18 cellular contexts compared by ENCODE assay signal in the genomic region with DNA sequence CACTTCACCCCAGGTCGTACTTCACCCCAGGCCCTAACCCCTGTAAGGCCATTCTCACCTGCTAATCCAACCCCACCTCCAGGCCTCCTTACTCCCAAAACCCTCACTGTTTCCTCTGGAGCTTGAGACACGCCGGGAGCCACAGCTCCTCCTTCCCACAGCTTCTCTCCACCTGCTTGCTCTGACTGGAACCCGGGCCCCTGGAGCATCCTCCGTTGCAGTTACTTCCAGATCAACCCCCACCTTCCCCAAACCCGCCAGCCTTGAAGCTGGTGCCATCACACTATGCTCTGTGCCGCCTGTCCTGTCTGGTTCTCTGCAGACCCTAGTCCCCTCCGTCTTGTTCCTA. TPM values are rescaled to one million over a fixed set of nuclear protein-coding genes. Genes with fewer than 3 reads are reported as not detected.
DNase-seq lines count a peak whose midpoint lies in the region; TF ChIP-seq lines count a peak whose summit lies in the region.
"Had no signal": no experiment of that assay in that cellular context is flagged by ENCODE, and none has a peak within 500 bp of the region (broad histone marks: within the 10 kb centered on the region; RNA-seq: fewer than 3 reads in every experiment).

No MANE protein-coding gene starts in this region.

- intact Hi-C loops in activated CD4-positive, alpha-beta T cell treated with anti-CD3 and anti-CD28 coated beads, Interleukin-2, amount 10 ng/mL, durations not matched to agents 24 days and 14 days (cut with micrococcal nuclease): no loop called here
- intact Hi-C loops in esophagus squamous epithelium (cut with DNase I): no loop called here

- H3K9ac ChIP-seq in endodermal cell (ENCODE audit: extremely low read depth, low read length, poor library complexity, severe bottlenecking): no peak overlapping the region

- peak overlapping the region; percentile 4 for H3K27ac Mint-ChIP-seq in activated CD4-positive, alpha-beta T cell treated with anti-CD3 and anti-CD28 coated beads, Interleukin-2, amount 10 ng/mL, durations not matched to agents 24 days and 14 days
- peak overlapping the region in 7 of 8 donors; percentile 3 to 95 (median 83) for H3K27ac Mint-ChIP-seq in CD8-positive, alpha-beta memory T cell
- H3K27ac Mint-ChIP-seq in endodermal cell (no peak overlapping the region), endothelial cell (ENCODE audit: unreplicated experiment) (no peak overlapping the region)
- H3K27ac Mint-ChIP-seq: H9 had no signal

- H3K27me3 ChIP-seq in CD8-positive, alpha-beta memory T cell (ENCODE audit: insufficient read depth, low read length, poor library complexity, severe bottlenecking): no peaks in the 10 kb centered on the region
- no peaks in the 10 kb centered on the region for H3K27me3 ChIP-seq in endodermal cell (ENCODE audit: control insufficient read depth, insufficient read depth, low read length, poor library complexity, severe bottlenecking)
- H3K27me3 ChIP-seq in neutrophil: no peaks in the 10 kb centered on the region
- no peaks in the 10 kb centered on the region for H3K27me3 ChIP-seq in esophagus squamous epithelium
- H3K27me3 ChIP-seq: Peyer's patch had no signal

- no peaks in the 10 kb centered on the region for H3K27me3 Mint-ChIP-seq in activated CD4-positive, alpha-beta T cell treated with anti-CD3 and anti-CD28 coated beads, Interleukin-2, amount 10 ng/mL, durations not matched to agents 24 days and 14 days
- no peaks in the 10 kb centered on the region for H3K27me3 Mint-ChIP-seq in CD8-positive, alpha-beta memory T cell
- peaks cover 7% of the 10 kb centered on the region for H3K27me3 Mint-ChIP-seq in endodermal cell (ENCODE audit: insufficient read depth)
- H3K27me3 Mint-ChIP-seq in endothelial cell (ENCODE audit: unreplicated experiment): peaks cover 4% of the 10 kb centered on the region

- H3K36me3 ChIP-seq in CD8-positive, alpha-beta memory T cell (ENCODE audit: insufficient read depth, low read length): no peaks in the 10 kb centered on the region
- H3K36me3 ChIP-seq in endodermal cell (ENCODE audit: control insufficient read depth, insufficient read depth, low read length) (no peaks in the 10 kb centered on the region), neutrophil (no peaks in the 10 kb centered on the region), esophagus squamous epithelium (no peaks in the 10 kb centered on the region)
- H3K36me3 ChIP-seq: Peyer's patch had no signal

- CTCF ChIA-PET in CD8-positive, alpha-beta memory T cell (lab: Charles Lee): interaction anchor here (0.7 to 1.6 kb wide), 3 partner anchors 20 to 44 kb away, joined by 3 to 6 read pairs (median 3); no protein-coding TSS in a partner anchor

- H3K4me3 Mint-ChIP-seq in activated CD4-positive, alpha-beta T cell treated with anti-CD3 and anti-CD28 coated beads, Interleukin-2, amount 10 ng/mL, durations not matched to agents 24 days and 14 days: no peak overlapping the region
- peak overlapping the region in 2 of 7 donors; percentile 27 to 37 for H3K4me3 Mint-ChIP-seq in CD8-positive, alpha-beta memory T cell
- H3K4me3 Mint-ChIP-seq in endodermal cell (peak overlapping the region; percentile 13), endothelial cell (ENCODE audit: unreplicated experiment) (no peak overlapping the region)
- H3K4me3 Mint-ChIP-seq: H9 had no signal

- 84 to 88% methylated on average over 8 of the region's 8 CpGs for WGBS in endodermal cell (ENCODE audit: insufficient coverage in 1 of 2, insufficient read length in 1 of 2), 2 experiments
- WGBS in esophagus squamous epithelium, 2 donors: 84 to 90% methylated on average over 8 of the region's 8 CpGs

- no peak for TF ChIP-seq CTCF in endodermal cell (conservative IDR thresholded peaks at IDR 0.05)
- no peak for TF ChIP-seq CTCF in neutrophil (IDR thresholded peaks at IDR 0.05)
- no peak for TF ChIP-seq CTCF in endothelial cell (IDR thresholded peaks at IDR 0.05; ENCODE audit: unreplicated experiment)
- no peak for TF ChIP-seq CTCF in esophagus squamous epithelium (IDR thresholded peaks at IDR 0.05)

- H3K27ac ChIP-seq in CD8-positive, alpha-beta memory T cell (ENCODE audit: low read depth, low read length): no peak overlapping the region
- no peak overlapping the region for H3K27ac ChIP-seq in endodermal cell (ENCODE audit: low read depth, low read length)
- peak overlapping the region; percentile 78 for H3K27ac ChIP-seq in neutrophil
- H3K27ac ChIP-seq in esophagus squamous epithelium: no peak overlapping the region
- H3K27ac ChIP-seq: 22Rv1, Peyer's patch had no signal

- no peak for TF ChIP-seq POLR2A in esophagus squamous epithelium (IDR thresholded peaks at IDR 0.05)

- POLR2A ChIA-PET in CD8-positive, alpha-beta memory T cell (lab: Charles Lee): no interaction called here

- H3K4me3 ChIP-seq in CD8-positive, alpha-beta memory T cell (ENCODE audit: low read length): no peak overlapping the region
- H3K4me3 ChIP-seq in endodermal cell (ENCODE audit: low read length) (no peak overlapping the region), neutrophil (ENCODE audit: low read depth in 1 of 2, low read length in 1 of 2) (no peak overlapping the region), esophagus squamous epithelium (no peak overlapping the region)
- H3K4me3 ChIP-seq: GM12878, Peyer's patch had no signal

- peaks cover 9% of the 10 kb centered on the region for H3K9me3 Mint-ChIP-seq in activated CD4-positive, alpha-beta T cell treated with anti-CD3 and anti-CD28 coated beads, Interleukin-2, amount 10 ng/mL, durations not matched to agents 24 days and 14 days
- no peaks in the 10 kb centered on the region for H3K9me3 Mint-ChIP-seq in CD8-positive, alpha-beta memory T cell
- H3K9me3 Mint-ChIP-seq in endodermal cell: peaks cover 6% of the 10 kb centered on the region
- no peaks in the 10 kb centered on the region for H3K9me3 Mint-ChIP-seq in endothelial cell (ENCODE audit: unreplicated experiment)

- peaks cover 2% of the 10 kb centered on the region for H3K36me3 Mint-ChIP-seq in activated CD4-positive, alpha-beta T cell treated with anti-CD3 and anti-CD28 coated beads, Interleukin-2, amount 10 ng/mL, durations not matched to agents 24 days and 14 days (ENCODE audit: low read depth)
- no peaks in the 10 kb centered on the region for H3K36me3 Mint-ChIP-seq in CD8-positive, alpha-beta memory T cell
- H3K36me3 Mint-ChIP-seq in endodermal cell (ENCODE audit: low read depth) (no peaks in the 10 kb centered on the region), endothelial cell (ENCODE audit: low read depth, unreplicated experiment) (peaks cover 16% of the 10 kb centered on the region)

- H3K4me1 ChIP-seq in CD8-positive, alpha-beta memory T cell (ENCODE audit: insufficient read depth, low read length): peaks cover 34% of the 10 kb centered on the region
- H3K4me1 ChIP-seq in endodermal cell (ENCODE audit: control insufficient read depth, insufficient read depth, low read length) (no peaks in the 10 kb centered on the region), neutrophil (ENCODE audit: control insufficient read depth in 1 of 2, insufficient read depth in 1 of 2, low read depth in 1 of 2, low read length in 1 of 2) (peaks cover 65 to 77% of the 10 kb centered on the region in 2 experiments), esophagus squamous epithelium (peaks cover 7 to 14% (median 11%) of the 10 kb centered on the region in 3 donors)

- H3K9me3 ChIP-seq in CD8-positive, alpha-beta memory T cell (ENCODE audit: low read length): no peaks in the 10 kb centered on the region
- H3K9me3 ChIP-seq in endodermal cell (ENCODE audit: control insufficient read depth, low read length): no peaks in the 10 kb centered on the region
- no peaks in the 10 kb centered on the region for H3K9me3 ChIP-seq in neutrophil
- H3K9me3 ChIP-seq in esophagus squamous epithelium: no peaks in the 10 kb centered on the region
- H3K9me3 ChIP-seq: Peyer's patch had no signal

- H3K4me1 Mint-ChIP-seq in activated CD4-positive, alpha-beta T cell treated with anti-CD3 and anti-CD28 coated beads, Interleukin-2, amount 10 ng/mL, durations not matched to agents 24 days and 14 days: peaks cover 53% of the 10 kb centered on the region
- peaks cover 56 to 73% (median 71%) of the 10 kb centered on the region in 3 donors for H3K4me1 Mint-ChIP-seq in CD8-positive, alpha-beta memory T cell
- H3K4me1 Mint-ChIP-seq in endodermal cell: peaks cover 20% of the 10 kb centered on the region
- H3K4me1 Mint-ChIP-seq in endothelial cell (ENCODE audit: unreplicated experiment): peaks cover 19% of the 10 kb centered on the region

- no peak for DNase-seq in activated CD4-positive, alpha-beta T cell treated with anti-CD3 and anti-CD28 coated beads, Interleukin-2, amount 10 ng/mL, durations not matched to agents 24 days and 14 days
- DNase-seq in activated CD4-positive, alpha-beta T cell treated with anti-CD3 and anti-CD28 coated beads for 48 hours: no peak
- no peak for DNase-seq in CD8-positive, alpha-beta memory T cell
- DNase-seq in endodermal cell (no peak), endothelial cell (ENCODE audit: low spot score) (no peak), mesenteric fat pad (ENCODE audit: low spot score) (no peak), esophagus squamous epithelium (lab: John Stamatoyannopoulos, UW) (no peak)
- DNase-seq: COR-L47, H9, MV-4-11, NCI-H1417 treated with DMSO at 0.1 percent for 48 hours, NCI-H2029 treated with DMSO at 0.1 percent for 48 hours, NCI-H510A treated with DMSO at 0.1 percent for 48 hours, Peyer's patch, Right ventricle myocardium superior had no signal

RNA-seq across cellular contexts. Expression of gene PPP2R5C, which starts 34.6 kb away (rescaled TPM):
- total RNA-seq in activated CD4-positive, alpha-beta T cell treated with anti-CD3 and anti-CD28 coated beads, Interleukin-2, amount 10 ng/mL, durations not matched to agents 24 days and 14 days: 160 and 181 TPM in 2 replicates
- total RNA-seq in CD8-positive, alpha-beta memory T cell: 100 to 1,000 TPM; 278 to 307 TPM
- polyA plus RNA-seq in CD8-positive, alpha-beta memory T cell: 342 TPM
- total RNA-seq in endodermal cell (100 to 1,000 TPM; 116 to 117 TPM), endothelial cell (ENCODE audit: unreplicated experiment) (71.5 TPM), mesenteric fat pad (124 TPM), esophagus squamous epithelium (10 to 100 TPM; 66.3 to 92.3 (median 83.4) TPM)
- 151 TPM for polyA plus RNA-seq in endodermal cell (2013, experiment 1 of 2)
- 146 TPM for polyA plus RNA-seq in endodermal cell (2013, experiment 2 of 2)

Comparison
In these comparisons a context has a peak if more than half of its experiments do, and no peak if none do; other contexts are left out.
1. H3K27ac Mint-ChIP-seq: peak in activated CD4-positive, alpha-beta T cell treated with anti-CD3 and anti-CD28 coated beads, Interleukin-2, amount 10 ng/mL, durations not matched to agents 24 days and 14 days (single experiment) and CD8-positive, alpha-beta memory T cell (7 of 8); none in endodermal cell (single experiment) and endothelial cell (single experiment).